Comparison of ENCODE assay signal across 18 cellular contexts in the genomic region with DNA sequence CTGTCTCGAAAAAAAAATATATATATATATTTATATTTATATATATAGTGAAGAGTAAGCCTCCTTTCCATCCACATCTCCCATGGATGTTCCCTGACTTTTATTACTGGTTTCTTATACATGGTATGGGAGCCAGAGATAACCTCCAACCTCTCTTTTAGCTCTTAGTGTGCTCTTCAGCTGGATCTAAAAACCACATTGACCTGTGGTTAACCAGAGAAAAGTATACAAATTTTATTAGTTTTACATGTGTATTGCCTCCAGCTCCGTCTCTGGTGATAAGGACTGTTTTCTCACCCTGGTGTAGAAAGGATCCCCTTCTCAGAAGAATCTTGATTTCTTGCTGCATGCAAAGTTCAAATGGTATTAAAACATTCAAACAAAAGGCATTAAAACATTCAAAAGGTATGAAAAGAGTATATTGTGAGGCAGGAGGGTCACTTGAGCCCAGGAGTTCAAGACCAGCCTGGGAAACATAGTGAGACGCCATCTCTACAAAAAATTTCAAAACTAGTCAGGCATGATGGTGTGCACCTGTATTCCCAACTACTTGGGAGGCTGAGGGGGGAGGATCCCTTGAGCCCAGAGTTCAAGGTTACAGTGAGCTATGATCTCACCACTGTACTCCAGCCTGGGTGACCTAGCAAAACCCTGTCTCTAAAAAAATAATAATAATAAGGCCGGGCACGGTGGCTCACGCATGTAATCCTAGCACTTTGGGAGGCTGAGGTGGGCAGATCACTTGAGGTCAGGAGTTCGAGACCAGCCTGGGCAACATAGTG.
"Had no signal": no experiment of that assay in that cellular context is flagged by ENCODE, and none has a peak within 500 bp of the region (broad histone marks: within the 10 kb centered on the region; RNA-seq: fewer than 3 reads in every experiment).

No MANE protein-coding gene starts in this region.

- H3K36me3 Mint-ChIP-seq: naive thymus-derived CD8-positive, alpha-beta T cell; stimulated activated effector memory CD8-positive, alpha-beta T cell treated with anti-CD3 and anti-CD28 coated beads, Interleukin-12 subunit alpha, Interleukin-12 subunit beta, amount 100 ng/mL, for 72 hours had no signal

- H3K27ac ChIP-seq: adrenal gland, neutrophil, pancreas, sigmoid colon, stomach, vagina had no signal

- H3K27me3 Mint-ChIP-seq: activated CD4-positive, alpha-beta T cell treated with anti-CD3 and anti-CD28 coated beads, Interleukin-2, amount 10 ng/mL, durations not matched to agents 24 days and 14 days; naive thymus-derived CD8-positive, alpha-beta T cell had no signal

- H3K9me3 Mint-ChIP-seq: activated CD4-positive, alpha-beta T cell treated with anti-CD3 and anti-CD28 coated beads, Interleukin-2, amount 10 ng/mL, durations not matched to agents 24 days and 14 days; activated T-cell treated with anti-CD3 and anti-CD28 coated beads, Interleukin-2, amount 50 U/mL, for 4 hours; stimulated activated effector memory CD8-positive, alpha-beta T cell treated with anti-CD3 and anti-CD28 coated beads, Interleukin-12 subunit alpha, Interleukin-12 subunit beta, amount 100 ng/mL, for 72 hours had no signal

- H3K27me3 ChIP-seq: adrenal gland, neutrophil, pancreas, sigmoid colon, stomach, vagina had no signal

- H3K27ac Mint-ChIP-seq: activated CD4-positive, alpha-beta T cell treated with anti-CD3 and anti-CD28 coated beads, Interleukin-2, amount 10 ng/mL, durations not matched to agents 24 days and 14 days; activated CD8-positive, alpha-beta T cell treated with anti-CD3 and anti-CD28 coated beads, Interleukin-2, amount 10 ng/mL, durations not matched to agents 7 days and 5 days; naive thymus-derived CD8-positive, alpha-beta T cell; stimulated activated effector memory CD8-positive, alpha-beta T cell treated with anti-CD3 and anti-CD28 coated beads, Interleukin-12 subunit alpha, Interleukin-12 subunit beta, amount 100 ng/mL, for 72 hours had no signal

- H3K4me1 ChIP-seq: adrenal gland, pancreas, sigmoid colon, stomach, vagina had no signal

- DNase-seq: activated CD4-positive, alpha-beta T cell treated with anti-CD3 and anti-CD28 coated beads, Interleukin-2, amount 10 ng/mL, durations not matched to agents 24 days and 14 days; activated CD8-positive, alpha-beta T cell treated with anti-CD3 and anti-CD28 coated beads, Interleukin-2, amount 10 ng/mL, durations not matched to agents 7 days and 5 days; activated effector memory CD4-positive, alpha-beta T cell treated with anti-CD3 and anti-CD28 coated beads, Interleukin-2, amount 50 U/mL, for 16 hours; activated naive CD4-positive, alpha-beta T cell treated with anti-CD3 and anti-CD28 coated beads, Interleukin-2, amount 50 U/mL, for 16 hours; activated T-cell treated with anti-CD3 and anti-CD28 coated beads, Interleukin-2, amount 50 U/mL, for 4 hours; adrenal gland; dermis blood vessel endothelial cell; effector memory CD4-positive, alpha-beta T cell; left cardiac atrium; naive thymus-derived CD8-positive, alpha-beta T cell; pancreas; sigmoid colon; stimulated activated CD4-positive, alpha-beta T cell treated with anti-CD3 and anti-CD28 coated beads, Interleukin-4, amount 100 ng/mL, for 24 hours; stomach; trophoblast cell had no signal

- H3K4me3 Mint-ChIP-seq: activated CD4-positive, alpha-beta T cell treated with anti-CD3 and anti-CD28 coated beads, Interleukin-2, amount 10 ng/mL, durations not matched to agents 24 days and 14 days; activated CD8-positive, alpha-beta T cell treated with anti-CD3 and anti-CD28 coated beads, Interleukin-2, amount 10 ng/mL, durations not matched to agents 7 days and 5 days; activated T-cell treated with anti-CD3 and anti-CD28 coated beads, Interleukin-2, amount 50 U/mL, for 4 hours; naive thymus-derived CD8-positive, alpha-beta T cell; stimulated activated effector memory CD8-positive, alpha-beta T cell treated with anti-CD3 and anti-CD28 coated beads, Interleukin-12 subunit alpha, Interleukin-12 subunit beta, amount 100 ng/mL, for 72 hours had no signal

- H3K4me1 Mint-ChIP-seq: activated CD4-positive, alpha-beta T cell treated with anti-CD3 and anti-CD28 coated beads, Interleukin-2, amount 10 ng/mL, durations not matched to agents 24 days and 14 days; stimulated activated effector memory CD8-positive, alpha-beta T cell treated with anti-CD3 and anti-CD28 coated beads, Interleukin-12 subunit alpha, Interleukin-12 subunit beta, amount 100 ng/mL, for 72 hours had no signal

- H3K9me3 ChIP-seq: adrenal gland, neutrophil, pancreas, sigmoid colon, stomach, vagina had no signal

- H3K4me3 ChIP-seq: adrenal gland, pancreas, sigmoid colon, stomach, vagina had no signal

- H3K36me3 ChIP-seq: adrenal gland, neutrophil, pancreas, sigmoid colon, stomach, vagina had no signal

- ATAC-seq: activated CD8-positive, alpha-beta T cell treated with anti-CD3 and anti-CD28 coated beads, Interleukin-2, amount 10 ng/mL, durations not matched to agents 7 days and 5 days; activated T-cell treated with anti-CD3 and anti-CD28 coated beads, Interleukin-2, amount 50 U/mL, for 4 hours; left cardiac atrium; naive thymus-derived CD8-positive, alpha-beta T cell; pancreas; stimulated activated effector memory CD8-positive, alpha-beta T cell treated with anti-CD3 and anti-CD28 coated beads, Interleukin-12 subunit alpha, Interleukin-12 subunit beta, amount 100 ng/mL, for 72 hours had no signal
